19 cellular contexts compared by ENCODE assay signal in genomic region chr9:125176632-125177031, GRCh38. TPM values are rescaled to one million over a fixed set of nuclear protein-coding genes. Genes with fewer than 3 reads are reported as not detected.
A peak's percentile ranks its signal among the peaks of the same experiment; 100 is the strongest.
DNase-seq lines count a peak whose midpoint lies in the region; ATAC-seq, FAIRE-seq and TF ChIP-seq lines count a peak whose summit lies in the region.
"Had no signal": no experiment of that assay in that cellular context is flagged by ENCODE, and none has a peak within 500 bp of the region (broad histone marks: within the 10 kb centered on the region; RNA-seq: fewer than 3 reads in every experiment).

No MANE protein-coding gene starts in this region.

- H3K4me3 Mint-ChIP-seq in stimulated activated naive CD8-positive, alpha-beta T cell treated with anti-CD3 and anti-CD28 coated beads, Interleukin-15, Interleukin-2, amounts not matched to agents 100 ng/mL and 50 ng/mL, for 24 hours = no peak overlapping the region
- H3K4me3 Mint-ChIP-seq in stimulated activated naive CD8-positive, alpha-beta T cell treated with anti-CD3 and anti-CD28 coated beads, Interleukin-15, amount 100 ng/mL, for 72 hours = no peak overlapping the region
- H3K4me3 Mint-ChIP-seq in central memory CD8-positive, alpha-beta T cell = no peak overlapping the region
- H3K4me3 Mint-ChIP-seq in naive thymus-derived CD4-positive, alpha-beta T cell = peak overlapping the region in 1 of 10 donors; percentile 18
- H3K4me3 Mint-ChIP-seq in CD8-positive, alpha-beta T cell = no peak overlapping the region
- H3K4me3 Mint-ChIP-seq: activated naive CD8-positive, alpha-beta T cell treated with anti-CD3 and anti-CD28 coated beads, Interleukin-2, amount 10 ng/mL, durations not matched to agents 7 days and 5 days; effector memory CD8-positive, alpha-beta T cell had no signal

- no peaks in the 10 kb centered on the region for H3K27me3 Mint-ChIP-seq in stimulated activated naive CD8-positive, alpha-beta T cell treated with anti-CD3 and anti-CD28 coated beads, Interleukin-15, Interleukin-2, amounts not matched to agents 100 ng/mL and 50 ng/mL, for 24 hours
- no peaks in the 10 kb centered on the region for H3K27me3 Mint-ChIP-seq in stimulated activated naive CD8-positive, alpha-beta T cell treated with anti-CD3 and anti-CD28 coated beads, Interleukin-15, amount 100 ng/mL, for 72 hours
- no peaks in the 10 kb centered on the region for H3K27me3 Mint-ChIP-seq in central memory CD8-positive, alpha-beta T cell
- H3K27me3 Mint-ChIP-seq in naive thymus-derived CD4-positive, alpha-beta T cell = no peaks in the 10 kb centered on the region
- H3K27me3 Mint-ChIP-seq in CD8-positive, alpha-beta T cell (ENCODE audit: low read depth) = no peaks in the 10 kb centered on the region
- H3K27me3 Mint-ChIP-seq: activated naive CD8-positive, alpha-beta T cell treated with anti-CD3 and anti-CD28 coated beads, Interleukin-2, amount 10 ng/mL, durations not matched to agents 7 days and 5 days; effector memory CD8-positive, alpha-beta T cell had no signal

- no peak for FAIRE-seq in GM19239 (lab: Jason Lieb, UNC)
- FAIRE-seq: GM18507 had no signal

- H3K27me3 ChIP-seq in naive thymus-derived CD4-positive, alpha-beta T cell (ENCODE audit: control insufficient read depth in 2 of 2, insufficient read depth in 2 of 2, low read length in 2 of 2) = no peaks in the 10 kb centered on the region
- no peaks in the 10 kb centered on the region for H3K27me3 ChIP-seq in CD8-positive, alpha-beta T cell (ENCODE audit: insufficient read depth, low read length)
- H3K27me3 ChIP-seq: tibial nerve had no signal

- H3K4me1 ChIP-seq in naive thymus-derived CD4-positive, alpha-beta T cell (ENCODE audit: control insufficient read depth in 2 of 2, insufficient read depth in 2 of 2, low read length in 2 of 2) = peaks cover 0 to 13% of the 10 kb centered on the region in 2 donors
- peaks cover 20% of the 10 kb centered on the region for H3K4me1 ChIP-seq in CD8-positive, alpha-beta T cell (ENCODE audit: insufficient read depth, low read length)

- no peaks in the 10 kb centered on the region for H3K9me3 Mint-ChIP-seq in stimulated activated naive CD8-positive, alpha-beta T cell treated with anti-CD3 and anti-CD28 coated beads, Interleukin-15, Interleukin-2, amounts not matched to agents 100 ng/mL and 50 ng/mL, for 24 hours
- H3K9me3 Mint-ChIP-seq in stimulated activated naive CD8-positive, alpha-beta T cell treated with anti-CD3 and anti-CD28 coated beads, Interleukin-15, amount 100 ng/mL, for 72 hours = peaks cover 0 to under 1% of the 10 kb centered on the region in 2 donors
- H3K9me3 Mint-ChIP-seq in central memory CD8-positive, alpha-beta T cell = no peaks in the 10 kb centered on the region
- no peaks in the 10 kb centered on the region for H3K9me3 Mint-ChIP-seq in naive thymus-derived CD4-positive, alpha-beta T cell
- H3K9me3 Mint-ChIP-seq in CD8-positive, alpha-beta T cell = no peaks in the 10 kb centered on the region
- H3K9me3 Mint-ChIP-seq: activated naive CD8-positive, alpha-beta T cell treated with anti-CD3 and anti-CD28 coated beads, Interleukin-2, amount 10 ng/mL, durations not matched to agents 7 days and 5 days; effector memory CD8-positive, alpha-beta T cell had no signal

- no peak for TF ChIP-seq CTCF in CD8-positive, alpha-beta T cell (IDR thresholded peaks at IDR 0.05)

- H3K36me3 Mint-ChIP-seq in stimulated activated naive CD8-positive, alpha-beta T cell treated with anti-CD3 and anti-CD28 coated beads, Interleukin-15, Interleukin-2, amounts not matched to agents 100 ng/mL and 50 ng/mL, for 24 hours (ENCODE audit: low read depth) = peaks cover 43% of the 10 kb centered on the region
- peaks cover 21% of the 10 kb centered on the region for H3K36me3 Mint-ChIP-seq in central memory CD8-positive, alpha-beta T cell (ENCODE audit: insufficient read depth)
- peaks cover 0 to 36% (median 29%) of the 10 kb centered on the region in 5 donors for H3K36me3 Mint-ChIP-seq in naive thymus-derived CD4-positive, alpha-beta T cell
- peaks cover 48% of the 10 kb centered on the region for H3K36me3 Mint-ChIP-seq in CD8-positive, alpha-beta T cell

- peaks cover 0 to 3% (median 0%) of the 10 kb centered on the region in 3 experiments for H3K36me3 ChIP-seq in naive thymus-derived CD4-positive, alpha-beta T cell (ENCODE audit: control insufficient read depth in 2 of 3, insufficient read depth in 3 of 3, low read length in 3 of 3)
- H3K36me3 ChIP-seq in CD8-positive, alpha-beta T cell (ENCODE audit: insufficient read depth, low read length) = no peaks in the 10 kb centered on the region

- CTCF ChIA-PET in naive thymus-derived CD4-positive, alpha-beta T cell (lab: Charles Lee) = interaction anchor here (0.7 kb wide), 1 partner anchor 28 kb away, joined by 3 read pairs; no protein-coding TSS in a partner anchor
- CTCF ChIA-PET in CD8-positive, alpha-beta T cell (lab: Charles Lee) = no interaction called here

- POLR2A ChIA-PET in naive thymus-derived CD4-positive, alpha-beta T cell (lab: Charles Lee) = interaction anchor here (1.1 kb wide), 1 partner anchor 15 kb away, joined by 5 read pairs; no protein-coding TSS in a partner anchor
- POLR2A ChIA-PET in CD8-positive, alpha-beta T cell (lab: Charles Lee) = no interaction called here

- no peak overlapping the region for H3K27ac ChIP-seq in naive thymus-derived CD4-positive, alpha-beta T cell (ENCODE audit: low read depth, low read length)
- no peak overlapping the region for H3K27ac ChIP-seq in CD8-positive, alpha-beta T cell (ENCODE audit: low read depth, low read length)
- H3K27ac ChIP-seq: HL-60 had no signal

- H3K4me3 ChIP-seq in naive thymus-derived CD4-positive, alpha-beta T cell (ENCODE audit: low read length) = no peak overlapping the region
- H3K4me3 ChIP-seq in CD8-positive, alpha-beta T cell (ENCODE audit: low read depth, low read length) = no peak overlapping the region

- intact Hi-C loops in naive thymus-derived CD4-positive, alpha-beta T cell (cut with micrococcal nuclease) = no loop called here
- intact Hi-C loops in CD8-positive, alpha-beta T cell (cut with DNase I, micrococcal nuclease) = no loop called here

- ATAC-seq in stimulated activated naive CD8-positive, alpha-beta T cell treated with anti-CD3 and anti-CD28 coated beads, Interleukin-15, amount 100 ng/mL, for 72 hours = no peak
- no peak for ATAC-seq in central memory CD8-positive, alpha-beta T cell (replicated peaks; ENCODE audit: extremely low read depth, poor library complexity, severe bottlenecking)
- ATAC-seq in naive thymus-derived CD4-positive, alpha-beta T cell = no peak
- ATAC-seq in GM21423 (IDR thresholded peaks at IDR 0.05; ENCODE audit: unreplicated experiment) = no peak
- no peak for ATAC-seq in CD8-positive, alpha-beta T cell
- ATAC-seq: effector memory CD8-positive, alpha-beta T cell had no signal

- no peaks in the 10 kb centered on the region for H3K9me3 ChIP-seq in naive thymus-derived CD4-positive, alpha-beta T cell (ENCODE audit: control insufficient read depth in 2 of 3, low read length in 3 of 3)
- no peaks in the 10 kb centered on the region for H3K9me3 ChIP-seq in CD8-positive, alpha-beta T cell (ENCODE audit: low read length)
- H3K9me3 ChIP-seq: tibial nerve had no signal

- peaks cover 66% of the 10 kb centered on the region for H3K4me1 Mint-ChIP-seq in stimulated activated naive CD8-positive, alpha-beta T cell treated with anti-CD3 and anti-CD28 coated beads, Interleukin-15, Interleukin-2, amounts not matched to agents 100 ng/mL and 50 ng/mL, for 24 hours (ENCODE audit: low read depth)
- peaks cover 62% of the 10 kb centered on the region for H3K4me1 Mint-ChIP-seq in stimulated activated naive CD8-positive, alpha-beta T cell treated with anti-CD3 and anti-CD28 coated beads, Interleukin-15, amount 100 ng/mL, for 72 hours
- H3K4me1 Mint-ChIP-seq in central memory CD8-positive, alpha-beta T cell = peaks cover 79% of the 10 kb centered on the region
- H3K4me1 Mint-ChIP-seq in naive thymus-derived CD4-positive, alpha-beta T cell = peaks cover 38 to 82% (median 75%) of the 10 kb centered on the region in 7 donors
- peaks cover 71% of the 10 kb centered on the region for H3K4me1 Mint-ChIP-seq in CD8-positive, alpha-beta T cell (ENCODE audit: low read depth)

- H3K27ac Mint-ChIP-seq in stimulated activated naive CD8-positive, alpha-beta T cell treated with anti-CD3 and anti-CD28 coated beads, Interleukin-15, Interleukin-2, amounts not matched to agents 100 ng/mL and 50 ng/mL, for 24 hours = peak overlapping the region; percentile 51
- peak overlapping the region in 1 of 2 donors; percentile 14 for H3K27ac Mint-ChIP-seq in stimulated activated naive CD8-positive, alpha-beta T cell treated with anti-CD3 and anti-CD28 coated beads, Interleukin-15, amount 100 ng/mL, for 72 hours
- H3K27ac Mint-ChIP-seq in central memory CD8-positive, alpha-beta T cell (ENCODE audit: low read depth) = peak overlapping the region; percentile 12
- peak overlapping the region in 8 of 9 donors; percentile 22 to 82 (median 38) for H3K27ac Mint-ChIP-seq in naive thymus-derived CD4-positive, alpha-beta T cell
- no peak overlapping the region for H3K27ac Mint-ChIP-seq in CD8-positive, alpha-beta T cell
- H3K27ac Mint-ChIP-seq: activated naive CD8-positive, alpha-beta T cell treated with anti-CD3 and anti-CD28 coated beads, Interleukin-2, amount 10 ng/mL, durations not matched to agents 7 days and 5 days had no signal

- DNase-seq in stimulated activated naive CD8-positive, alpha-beta T cell treated with anti-CD3 and anti-CD28 coated beads, Interleukin-15, amount 100 ng/mL, for 72 hours = no peak
- DNase-seq in central memory CD8-positive, alpha-beta T cell (ENCODE audit: low spot score in 2 of 2) = no peak
- no peak for DNase-seq in naive thymus-derived CD4-positive, alpha-beta T cell
- DNase-seq in NCI-H1436 (lab: John Stamatoyannopoulos, UW) = no peak
- no peak for DNase-seq in CD8-positive, alpha-beta T cell
- DNase-seq in GM19239 (ENCODE audit: insufficient read length, low spot score) = no peak
- DNase-seq: activated naive CD8-positive, alpha-beta T cell treated with anti-CD3 and anti-CD28 coated beads, Interleukin-2, amount 10 ng/mL, durations not matched to agents 7 days and 5 days; caudate nucleus; effector memory CD8-positive, alpha-beta T cell; NCI-H1048; NK-92 treated with Interleukin-12 subunit alpha and Interleukin-12 subunit beta, amount 100 ng/mL, for 24 hours; nucleus accumbens; stimulated activated CD4-positive, alpha-beta T cell treated with anti-CD3 and anti-CD28 coated beads, Interleukin-4, amount 100 ng/mL, for 1 hour; stimulated activated CD8-positive, alpha-beta memory T cell treated with anti-CD3 and anti-CD28 coated beads, Interleukin-4, amount 100 ng/mL, for 48 hours had no signal

RNA-seq across cellular contexts. Expression of gene PPP6C, which starts 13.0 kb away (rescaled TPM):
- 10 to 100 TPM; 32.9 to 54.2 (median 49.5) TPM for total RNA-seq in naive thymus-derived CD4-positive, alpha-beta T cell
- 10 to 100 TPM; 54.3 to 56.5 TPM for polyA plus RNA-seq in naive thymus-derived CD4-positive, alpha-beta T cell
- total RNA-seq in CD8-positive, alpha-beta T cell = 10 to 100 TPM; 37.8 to 38.3 TPM

RNA-seq across cellular contexts. Expression of gene RABEPK, which starts 23.7 kb away (rescaled TPM):
- 10 to 100 TPM; 10.7 to 19.5 (median 15.1) TPM for total RNA-seq in naive thymus-derived CD4-positive, alpha-beta T cell
- polyA plus RNA-seq in naive thymus-derived CD4-positive, alpha-beta T cell = 10 to 100 TPM; 31.1 to 52.5 TPM
- total RNA-seq in CD8-positive, alpha-beta T cell = 1 to 10 TPM; 6.2 to 6.9 TPM

RNA-seq across cellular contexts. Expression of gene SCAI, which starts 33.3 kb away (rescaled TPM):
- 10 to 100 TPM; 12.8 to 23.9 (median 16.6) TPM for total RNA-seq in naive thymus-derived CD4-positive, alpha-beta T cell
- 1 to 10 TPM; 2.7 to 5.4 TPM for polyA plus RNA-seq in naive thymus-derived CD4-positive, alpha-beta T cell
- 1 to 10 TPM; 5.7 to 6.3 TPM for total RNA-seq in CD8-positive, alpha-beta T cell
